In the genomic region with DNA sequence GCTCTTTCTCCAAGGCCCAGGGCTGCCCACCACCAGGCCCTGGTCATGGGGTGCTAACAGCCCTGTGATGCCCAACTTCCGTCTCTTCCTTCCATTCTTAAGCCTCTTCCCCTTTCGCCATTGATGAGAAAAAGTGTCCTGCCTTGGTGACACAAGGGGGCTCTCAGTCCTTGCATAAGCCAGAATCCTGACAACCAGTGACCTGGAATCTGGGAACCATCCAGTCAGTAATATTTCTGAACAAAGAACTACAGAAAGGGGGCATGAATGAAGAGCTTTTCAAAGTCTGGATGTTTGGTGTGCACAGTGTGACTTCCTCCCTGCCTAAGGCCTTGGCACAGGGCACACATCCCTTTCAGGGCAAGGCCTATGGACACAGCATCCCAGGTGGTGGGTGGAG, we compare ENCODE assay signal across 3 cellular contexts.
TF ChIP-seq lines count a peak whose summit lies in the region.

No MANE protein-coding gene starts in this region.

TF ChIP-seq in HCT116, 20 proteins besides CTCF, POLR2A, EP300 and RAD21 (continues in another document):
- no peak for TF ChIP-seq SIN3A (IDR thresholded peaks at IDR 0.05; ENCODE audit: low read depth)
- TF ChIP-seq, protein P1, sequence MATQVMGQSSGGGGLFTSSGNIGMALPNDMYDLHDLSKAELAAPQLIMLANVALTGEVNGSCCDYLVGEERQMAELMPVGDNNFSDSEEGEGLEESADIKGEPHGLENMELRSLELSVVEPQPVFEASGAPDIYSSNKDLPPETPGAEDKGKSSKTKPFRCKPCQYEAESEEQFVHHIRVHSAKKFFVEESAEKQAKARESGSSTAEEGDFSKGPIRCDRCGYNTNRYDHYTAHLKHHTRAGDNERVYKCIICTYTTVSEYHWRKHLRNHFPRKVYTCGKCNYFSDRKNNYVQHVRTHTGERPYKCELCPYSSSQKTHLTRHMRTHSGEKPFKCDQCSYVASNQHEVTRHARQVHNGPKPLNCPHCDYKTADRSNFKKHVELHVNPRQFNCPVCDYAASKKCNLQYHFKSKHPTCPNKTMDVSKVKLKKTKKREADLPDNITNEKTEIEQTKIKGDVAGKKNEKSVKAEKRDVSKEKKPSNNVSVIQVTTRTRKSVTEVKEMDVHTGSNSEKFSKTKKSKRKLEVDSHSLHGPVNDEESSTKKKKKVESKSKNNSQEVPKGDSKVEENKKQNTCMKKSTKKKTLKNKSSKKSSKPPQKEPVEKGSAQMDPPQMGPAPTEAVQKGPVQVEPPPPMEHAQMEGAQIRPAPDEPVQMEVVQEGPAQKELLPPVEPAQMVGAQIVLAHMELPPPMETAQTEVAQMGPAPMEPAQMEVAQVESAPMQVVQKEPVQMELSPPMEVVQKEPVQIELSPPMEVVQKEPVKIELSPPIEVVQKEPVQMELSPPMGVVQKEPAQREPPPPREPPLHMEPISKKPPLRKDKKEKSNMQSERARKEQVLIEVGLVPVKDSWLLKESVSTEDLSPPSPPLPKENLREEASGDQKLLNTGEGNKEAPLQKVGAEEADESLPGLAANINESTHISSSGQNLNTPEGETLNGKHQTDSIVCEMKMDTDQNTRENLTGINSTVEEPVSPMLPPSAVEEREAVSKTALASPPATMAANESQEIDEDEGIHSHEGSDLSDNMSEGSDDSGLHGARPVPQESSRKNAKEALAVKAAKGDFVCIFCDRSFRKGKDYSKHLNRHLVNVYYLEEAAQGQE (IDR thresholded peaks at IDR 0.05; ENCODE audit: low read depth), result no peak
- no peak for TF ChIP-seq SRF (IDR thresholded peaks at IDR 0.05; ENCODE audit: low read depth)
- TF ChIP-seq, protein P2, sequence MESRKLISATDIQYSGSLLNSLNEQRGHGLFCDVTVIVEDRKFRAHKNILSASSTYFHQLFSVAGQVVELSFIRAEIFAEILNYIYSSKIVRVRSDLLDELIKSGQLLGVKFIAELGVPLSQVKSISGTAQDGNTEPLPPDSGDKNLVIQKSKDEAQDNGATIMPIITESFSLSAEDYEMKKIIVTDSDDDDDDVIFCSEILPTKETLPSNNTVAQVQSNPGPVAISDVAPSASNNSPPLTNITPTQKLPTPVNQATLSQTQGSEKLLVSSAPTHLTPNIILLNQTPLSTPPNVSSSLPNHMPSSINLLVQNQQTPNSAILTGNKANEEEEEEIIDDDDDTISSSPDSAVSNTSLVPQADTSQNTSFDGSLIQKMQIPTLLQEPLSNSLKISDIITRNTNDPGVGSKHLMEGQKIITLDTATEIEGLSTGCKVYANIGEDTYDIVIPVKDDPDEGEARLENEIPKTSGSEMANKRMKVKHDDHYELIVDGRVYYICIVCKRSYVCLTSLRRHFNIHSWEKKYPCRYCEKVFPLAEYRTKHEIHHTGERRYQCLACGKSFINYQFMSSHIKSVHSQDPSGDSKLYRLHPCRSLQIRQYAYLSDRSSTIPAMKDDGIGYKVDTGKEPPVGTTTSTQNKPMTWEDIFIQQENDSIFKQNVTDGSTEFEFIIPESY (IDR thresholded peaks at IDR 0.05; ENCODE audit: extremely low read depth, insufficient replicate concordance, low read length), result no peak
- TF ChIP-seq, protein P3, sequence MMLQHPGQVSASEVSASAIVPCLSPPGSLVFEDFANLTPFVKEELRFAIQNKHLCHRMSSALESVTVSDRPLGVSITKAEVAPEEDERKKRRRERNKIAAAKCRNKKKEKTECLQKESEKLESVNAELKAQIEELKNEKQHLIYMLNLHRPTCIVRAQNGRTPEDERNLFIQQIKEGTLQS (IDR thresholded peaks at IDR 0.05), result no peak
- no peak for TF ChIP-seq YY1 (IDR thresholded peaks at IDR 0.05; ENCODE audit: extremely low read depth, insufficient replicate concordance, low read depth, low read length)
- no peak for TF ChIP-seq FOSL1 (IDR thresholded peaks at IDR 0.05; ENCODE audit: low read depth)
- no peak for TF ChIP-seq SP1 (IDR thresholded peaks at IDR 0.05; ENCODE audit: low read depth)
- no peak for TF ChIP-seq CEBPB (IDR thresholded peaks at IDR 0.05; ENCODE audit: low read depth)
- no peak for TF ChIP-seq ZFX (IDR thresholded peaks at IDR 0.05)
- no peak for TF ChIP-seq EZH2phosphoT487 (IDR thresholded peaks at IDR 0.05; ENCODE audit: borderline replicate concordance)
- TF ChIP-seq TCF7L2 (IDR thresholded peaks at IDR 0.05; ENCODE audit: borderline replicate concordance, extremely low read depth, insufficient read depth, insufficient read length), result no peak
- TF ChIP-seq EGR1 (IDR thresholded peaks at IDR 0.05; ENCODE audit: low read depth), result no peak
- no peak for TF ChIP-seq ELF1 (IDR thresholded peaks at IDR 0.05; ENCODE audit: borderline replicate concordance, low read depth)
- TF ChIP-seq CBX3 (IDR thresholded peaks at IDR 0.05; ENCODE audit: low read depth), result no peak
- TF ChIP-seq POLR2AphosphoS5 (IDR thresholded peaks at IDR 0.05; ENCODE audit: low read depth, low read length), result no peak
- no peak for TF ChIP-seq ZNF274 (IDR thresholded peaks at IDR 0.05; ENCODE audit: low read depth, low read length)

TF ChIP-seq in H1, 55 proteins besides CTCF, POLR2A, EP300 and RAD21:
- no peak for TF ChIP-seq SUZ12 (IDR thresholded peaks at IDR 0.05; ENCODE audit: low read length)
- TF ChIP-seq, protein P4, sequence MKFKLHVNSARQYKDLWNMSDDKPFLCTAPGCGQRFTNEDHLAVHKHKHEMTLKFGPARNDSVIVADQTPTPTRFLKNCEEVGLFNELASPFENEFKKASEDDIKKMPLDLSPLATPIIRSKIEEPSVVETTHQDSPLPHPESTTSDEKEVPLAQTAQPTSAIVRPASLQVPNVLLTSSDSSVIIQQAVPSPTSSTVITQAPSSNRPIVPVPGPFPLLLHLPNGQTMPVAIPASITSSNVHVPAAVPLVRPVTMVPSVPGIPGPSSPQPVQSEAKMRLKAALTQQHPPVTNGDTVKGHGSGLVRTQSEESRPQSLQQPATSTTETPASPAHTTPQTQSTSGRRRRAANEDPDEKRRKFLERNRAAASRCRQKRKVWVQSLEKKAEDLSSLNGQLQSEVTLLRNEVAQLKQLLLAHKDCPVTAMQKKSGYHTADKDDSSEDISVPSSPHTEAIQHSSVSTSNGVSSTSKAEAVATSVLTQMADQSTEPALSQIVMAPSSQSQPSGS (IDR thresholded peaks at IDR 0.05; ENCODE audit: low read length), result no peak
- no peak for TF ChIP-seq PHF8 (conservative IDR thresholded peaks at IDR 0.05; ENCODE audit: low read depth, low read length)

TF ChIP-seq in neural cell, 6 proteins besides CTCF, POLR2A, EP300 and RAD21:
- TF ChIP-seq TAF1 (IDR thresholded peaks at IDR 0.05; ENCODE audit: low read depth) (no peak), POLR2AphosphoS5 (IDR thresholded peaks at IDR 0.05) (no peak), SMC3 (conservative IDR thresholded peaks at IDR 0.05; ENCODE audit: poor library complexity) (no peak), EZH2 (IDR thresholded peaks at IDR 0.05; ENCODE audit: borderline replicate concordance, insufficient read depth, low read length, poor library complexity, severe bottlenecking) (no peak)
- TF ChIP-seq, protein P1 (IDR thresholded peaks at IDR 0.05; ENCODE audit: borderline replicate concordance), result no peak
